ENCODE assay signal across 10 cellular contexts in genomic region chr10:28418069-28418468, GRCh38.
"Had no signal": no experiment of that assay in that cellular context is flagged by ENCODE, and none has a peak within 500 bp of the region (broad histone marks: within the 10 kb centered on the region; RNA-seq: fewer than 3 reads in every experiment).

No MANE protein-coding gene starts in this region.

- H3K4me1 Mint-ChIP-seq: IgD-negative memory B cell had no signal

- ATAC-seq: HepG2, K562 had no signal

- H3K27ac ChIP-seq: HL-60, KMS-11 had no signal

- H3K27ac Mint-ChIP-seq: IgD-negative memory B cell had no signal

- H3K4me3 Mint-ChIP-seq: IgD-negative memory B cell had no signal

- DNase-seq: IMR-90, Karpas-422, Kasumi-1, KBM-7, KG1 had no signal

- H3K4me3 ChIP-seq: K562 had no signal

- H3K36me3 Mint-ChIP-seq: IgD-negative memory B cell had no signal
